ENCODE assay signal across 24 cellular contexts in the genomic region with DNA sequence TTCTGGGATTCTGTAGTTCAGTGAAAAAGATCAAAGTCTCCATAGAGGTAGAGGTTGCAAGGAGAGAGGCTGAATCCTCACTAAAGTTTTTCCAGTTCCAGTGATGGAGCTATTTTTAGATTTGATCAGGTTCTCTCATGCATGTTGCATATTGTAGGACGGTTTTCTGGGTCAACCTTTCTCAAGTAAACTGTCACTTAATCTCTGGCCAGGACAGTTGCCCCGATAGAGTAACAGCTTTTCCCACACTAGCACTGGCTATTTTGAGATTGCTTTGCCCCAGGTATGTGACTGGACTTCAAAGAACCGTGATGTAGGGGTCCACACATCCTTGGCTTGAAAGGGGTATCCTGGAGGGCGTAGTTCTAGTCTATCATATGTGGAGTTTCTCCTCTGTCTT.
DNase-seq lines count a peak whose midpoint lies in the region; ATAC-seq and TF ChIP-seq lines count a peak whose summit lies in the region.
"Had no signal": no experiment of that assay in that cellular context is flagged by ENCODE, and none has a peak within 500 bp of the region (broad histone marks: within the 10 kb centered on the region; RNA-seq: fewer than 3 reads in every experiment).

No MANE protein-coding gene starts in this region.

- no peaks in the 10 kb centered on the region for H4K20me1 ChIP-seq in BLaER1 treated with 17β-estradiol and CSF1 and Interleukin-3, amounts not matched to agents 10 nM and 100 nM
- H4K20me1 ChIP-seq in SU-DHL-6 (ENCODE audit: low read depth, low read length) = no peaks in the 10 kb centered on the region

- peak overlapping the region in 3 of 11 experiments; percentile 22 to 51 (median 41); a peak in 1 of 22 replicates for H3K9ac ChIP-seq in BLaER1 treated with 17β-estradiol and CSF1 and Interleukin-3, amounts not matched to agents 10 nM and 100 nM
- H3K9ac ChIP-seq in SU-DHL-6 (ENCODE audit: low read length) = peak overlapping the region; percentile 31; the same call in 1 of the 2 replicates

- ATAC-seq in stimulated activated memory B cell treated with anti-CD40 and anti-IgM and Interleukin-4, amounts not matched to agents 10 μg/mL and 1 μg/mL and 100 μg/mL, for 72 hours = no peak
- ATAC-seq in HG02884 (IDR thresholded peaks at IDR 0.05; ENCODE audit: unreplicated experiment) = no peak
- ATAC-seq: Panc1 had no signal

- H3K9me2 ChIP-seq in SU-DHL-6 (replicated peaks; ENCODE audit: insufficient read depth, low read length) = no peaks in the 10 kb centered on the region

- DNase-seq in T-helper 1 cell (no peak), iPS-NIHi7 (ENCODE audit: extremely low spot score) (no peak)
- DNase-seq in activated CD8-positive, alpha-beta memory T cell treated with anti-CD3 and anti-CD28 coated beads, Interleukin-2, amount 50 U/mL, for 4 hours = no peak
- DNase-seq: AML-193, DMS153, GOT3, NCI-H1092 treated with DMSO at 0.1 percent for 48 hours, NCI-H1436, NCI-H187, NCI-H2081 treated with DMSO at 0.1 percent for 48 hours, NCI-H2171, NCI-H226, NCI-H510A, NCI-H69, SHP77 had no signal

- H3K36me3 Mint-ChIP-seq in nephron (ENCODE audit: low read depth) = no peaks in the 10 kb centered on the region
- H3K36me3 Mint-ChIP-seq in stimulated activated memory B cell treated with anti-CD40 and anti-IgM and Interleukin-4, amounts not matched to agents 10 μg/mL and 1 μg/mL and 100 μg/mL, for 72 hours = no peaks in the 10 kb centered on the region

- H3K36me3 ChIP-seq in BLaER1 treated with 17β-estradiol and CSF1 and Interleukin-3, amounts not matched to agents 10 nM and 100 nM = no peaks in the 10 kb centered on the region
- H3K36me3 ChIP-seq in SU-DHL-6 (ENCODE audit: low read length) = no peaks in the 10 kb centered on the region
- H3K36me3 ChIP-seq: HAP-1 had no signal

- peak overlapping the region; percentile 56 to 76 (median 66) for H3K27ac Mint-ChIP-seq in nephron
- H3K27ac Mint-ChIP-seq in stimulated activated memory B cell treated with anti-CD40 and anti-IgM and Interleukin-4, amounts not matched to agents 10 μg/mL and 1 μg/mL and 100 μg/mL, for 72 hours = peak overlapping the region; percentile 69

- no peaks in the 10 kb centered on the region for H3K79me2 ChIP-seq in SU-DHL-6 (ENCODE audit: insufficient read depth, low read length)

- H3K4me3 ChIP-seq in BLaER1 treated with 17β-estradiol and CSF1 and Interleukin-3, amounts not matched to agents 10 nM and 100 nM = no peak overlapping the region
- H3K4me3 ChIP-seq in SU-DHL-6 (ENCODE audit: insufficient read depth, low read length, poor library complexity, severe bottlenecking) = peak overlapping the region; percentile 19
- H3K4me3 ChIP-seq: HAP-1 had no signal

- no peaks in the 10 kb centered on the region for H3K9me3 ChIP-seq in BLaER1 treated with 17β-estradiol and CSF1 and Interleukin-3, amounts not matched to agents 10 nM and 100 nM (replicated peaks in 1 of 11)
- H3K9me3 ChIP-seq in SU-DHL-6 (ENCODE audit: insufficient read depth, low read length) = no peaks in the 10 kb centered on the region
- H3K9me3 ChIP-seq: HAP-1 had no signal

- H3K27me3 Mint-ChIP-seq in nephron (ENCODE audit: low read depth) = no peaks in the 10 kb centered on the region
- H3K27me3 Mint-ChIP-seq in stimulated activated memory B cell treated with anti-CD40 and anti-IgM and Interleukin-4, amounts not matched to agents 10 μg/mL and 1 μg/mL and 100 μg/mL, for 72 hours = no peaks in the 10 kb centered on the region

- no peaks in the 10 kb centered on the region for H3K9me3 Mint-ChIP-seq in nephron
- no peaks in the 10 kb centered on the region for H3K9me3 Mint-ChIP-seq in stimulated activated memory B cell treated with anti-CD40 and anti-IgM and Interleukin-4, amounts not matched to agents 10 μg/mL and 1 μg/mL and 100 μg/mL, for 72 hours
- H3K9me3 Mint-ChIP-seq: IgD-negative memory B cell had no signal

- TF ChIP-seq CTCF in SU-DHL-6 (IDR thresholded peaks at IDR 0.05; ENCODE audit: insufficient read depth, low read length, poor library complexity, severe bottlenecking) = no peak
- TF ChIP-seq CTCF in nephron (IDR thresholded peaks at IDR 0.05; ENCODE audit: unreplicated experiment in 3 of 3) = no peak

- H3K27ac ChIP-seq in BLaER1 treated with 17β-estradiol and CSF1 and Interleukin-3, amounts not matched to agents 10 nM and 100 nM = peak overlapping the region in 9 of 11 experiments; percentile 59 to 80 (median 69); a peak in 16 of 22 replicates
- H3K27ac ChIP-seq in SU-DHL-6 (ENCODE audit: low read depth, low read length) = peak overlapping the region; percentile 81
- H3K27ac ChIP-seq: RWPE1 had no signal

- H3K4me2 ChIP-seq in BLaER1 treated with 17β-estradiol and CSF1 and Interleukin-3, amounts not matched to agents 10 nM and 100 nM = peak overlapping the region; percentile 69 to 91 (median 82); a peak in 21 of 22 replicates
- H3K4me2 ChIP-seq in SU-DHL-6 (ENCODE audit: low read depth, low read length, poor library complexity, severe bottlenecking) = peak overlapping the region; percentile 49

- H3K4me1 ChIP-seq in BLaER1 treated with 17β-estradiol and CSF1 and Interleukin-3, amounts not matched to agents 10 nM and 100 nM = peaks cover 41 to 86% (median 70%) of the 10 kb centered on the region in 10 experiments

- no peak overlapping the region for H2AFZ ChIP-seq in SU-DHL-6 (ENCODE audit: low read depth, low read length, severe bottlenecking)

- peaks cover 38% of the 10 kb centered on the region for H3K4me1 Mint-ChIP-seq in nephron
- peaks cover 37% of the 10 kb centered on the region for H3K4me1 Mint-ChIP-seq in stimulated activated memory B cell treated with anti-CD40 and anti-IgM and Interleukin-4, amounts not matched to agents 10 μg/mL and 1 μg/mL and 100 μg/mL, for 72 hours

- no peak overlapping the region for H3K4me3 Mint-ChIP-seq in nephron
- H3K4me3 Mint-ChIP-seq in stimulated activated memory B cell treated with anti-CD40 and anti-IgM and Interleukin-4, amounts not matched to agents 10 μg/mL and 1 μg/mL and 100 μg/mL, for 72 hours = no peak overlapping the region

- peaks cover 23% of the 10 kb centered on the region for H3F3A ChIP-seq in SU-DHL-6 (ENCODE audit: insufficient read depth)

- H3K27me3 ChIP-seq in BLaER1 treated with 17β-estradiol and CSF1 and Interleukin-3, amounts not matched to agents 10 nM and 100 nM = no peaks in the 10 kb centered on the region
- no peaks in the 10 kb centered on the region for H3K27me3 ChIP-seq in SU-DHL-6 (ENCODE audit: low read length)
